In the genomic region with DNA sequence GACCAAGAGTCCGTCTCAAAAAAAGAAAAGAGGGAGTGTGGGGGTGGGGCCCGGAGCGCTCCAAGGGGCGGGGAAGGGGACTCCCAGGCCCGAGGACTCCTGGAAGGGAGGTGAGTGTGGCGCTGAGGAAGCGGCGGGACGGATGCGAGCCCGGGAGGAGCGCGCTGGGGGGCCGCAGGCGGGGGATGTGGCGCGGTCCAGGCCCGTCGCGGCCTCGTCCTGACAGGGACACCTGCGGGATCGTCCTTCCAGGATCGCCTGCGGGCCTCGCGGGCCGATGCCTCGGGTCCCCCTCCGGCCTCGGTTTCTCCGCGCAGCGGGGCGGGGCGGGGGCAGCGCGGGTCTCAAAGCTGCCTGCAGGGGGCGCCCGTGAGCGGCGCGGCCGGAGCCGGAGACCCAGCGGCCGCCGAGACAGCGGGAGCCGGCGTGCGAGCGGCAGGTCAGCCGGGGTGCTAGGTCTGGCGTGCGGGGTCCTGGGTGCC, we compare ENCODE assay signal across 8 cellular contexts. TPM values are rescaled to one million over a fixed set of nuclear protein-coding genes. Genes with fewer than 3 reads are reported as not detected.
A peak's percentile ranks its signal among the peaks of the same experiment; 100 is the strongest.
DNase-seq lines count a peak whose midpoint lies in the region; ATAC-seq and TF ChIP-seq lines count a peak whose summit lies in the region.

No MANE protein-coding gene starts in this region.

- TF ChIP-seq CTCF in Loucy (conservative IDR thresholded peaks at IDR 0.05; ENCODE audit: low read length): peak; percentile 62
- TF ChIP-seq CTCF in activated CD8-positive, alpha-beta T cell treated with anti-CD3 and anti-CD28 coated beads for 36 hours (IDR thresholded peaks at IDR 0.05): peak; percentile 93
- TF ChIP-seq CTCF in endothelial cell (IDR thresholded peaks at IDR 0.05; ENCODE audit: unreplicated experiment): peak; percentile 100
- TF ChIP-seq CTCF in stomach (IDR thresholded peaks at IDR 0.05): peak in 5 of 7 experiments; percentile 15 to 98 (median 94)

- peak overlapping the region; percentile 93 for H3K4me3 Mint-ChIP-seq in activated CD8-positive, alpha-beta T cell treated with anti-CD3 and anti-CD28 coated beads for 36 hours
- H3K4me3 Mint-ChIP-seq in endothelial cell (ENCODE audit: unreplicated experiment) (no peak overlapping the region), naive B cell (peak overlapping the region; percentile 47 to 88 (median 80))

- POLR2A ChIA-PET in activated CD8-positive, alpha-beta T cell treated with anti-CD3 and anti-CD28 coated beads for 36 hours (lab: Charles Lee): interaction anchor here (1.0 to 1.7 kb wide), 3 partner anchors 11 to 48 kb away, joined by 3 to 12 read pairs (median 5); no protein-coding TSS in a partner anchor

- no peak overlapping the region for H3K4me3 ChIP-seq in Loucy (ENCODE audit: low read length, poor library complexity, severe bottlenecking)
- peak overlapping the region; percentile 59 to 73 (median 60) for H3K4me3 ChIP-seq in stomach

- H3K27ac ChIP-seq in stomach: peak overlapping the region in 4 of 5 donors; percentile 32 to 77 (median 71)

- 1 to 8% (median 2%) methylated on average over 8 to 56 of the region's 56 CpGs for WGBS in stomach, 5 donors

- peaks cover 34% of the 10 kb centered on the region for H3K4me1 ChIP-seq in Loucy (ENCODE audit: insufficient read depth, low read length, poor library complexity, severe bottlenecking)
- peaks cover 25 to 55% (median 37%) of the 10 kb centered on the region in 4 donors for H3K4me1 ChIP-seq in stomach

- no peaks in the 10 kb centered on the region for H3K9me3 Mint-ChIP-seq in activated CD8-positive, alpha-beta T cell treated with anti-CD3 and anti-CD28 coated beads for 36 hours
- H3K9me3 Mint-ChIP-seq in endothelial cell (ENCODE audit: unreplicated experiment) (no peaks in the 10 kb centered on the region), naive B cell (no peaks in the 10 kb centered on the region)

- H3K27me3 ChIP-seq in Loucy (ENCODE audit: insufficient read depth, low read length, poor library complexity, severe bottlenecking) (no peaks in the 10 kb centered on the region), stomach (peaks cover 0 to 35% (median 12%) of the 10 kb centered on the region in 3 donors)

- H3K9me2 ChIP-seq in Loucy (replicated peaks; ENCODE audit: low read depth, low read length): no peaks in the 10 kb centered on the region

- peak overlapping the region; percentile 52 for H3K27ac Mint-ChIP-seq in activated CD8-positive, alpha-beta T cell treated with anti-CD3 and anti-CD28 coated beads for 36 hours
- H3K27ac Mint-ChIP-seq in endothelial cell (ENCODE audit: unreplicated experiment) (no peak overlapping the region), naive B cell (peak overlapping the region in 5 of 6 donors; percentile 39 to 91 (median 87))

- no peak overlapping the region for H2AFZ ChIP-seq in Loucy (ENCODE audit: low read length)

- H3K9me3 ChIP-seq in Loucy (ENCODE audit: insufficient read depth, low read depth, low read length) (no peaks in the 10 kb centered on the region), stomach (no peaks in the 10 kb centered on the region)

- no peak overlapping the region for H3K4me2 ChIP-seq in Loucy (ENCODE audit: low read depth, low read length, poor library complexity, severe bottlenecking)

- CTCF ChIA-PET in activated CD8-positive, alpha-beta T cell treated with anti-CD3 and anti-CD28 coated beads for 36 hours (lab: Charles Lee): interaction anchor here (0.6 to 4.1 kb wide), 19 partner anchors 10 to 104 kb away, joined by 3 to 51 read pairs (median 7); no protein-coding TSS in a partner anchor

- peaks cover 3% of the 10 kb centered on the region for H3K27me3 Mint-ChIP-seq in activated CD8-positive, alpha-beta T cell treated with anti-CD3 and anti-CD28 coated beads for 36 hours
- peaks cover 20% of the 10 kb centered on the region for H3K27me3 Mint-ChIP-seq in endothelial cell (ENCODE audit: unreplicated experiment)
- H3K27me3 Mint-ChIP-seq in naive B cell: peaks cover 0 to 4% (median 0%) of the 10 kb centered on the region in 3 donors

- no peak for TF ChIP-seq POLR2A in stomach (IDR thresholded peaks at IDR 0.05)

- DNase-seq in ELF-1 (ENCODE audit: low read depth, low spot score): peak; percentile 51
- DNase-seq in activated CD8-positive, alpha-beta T cell treated with anti-CD3 and anti-CD28 coated beads for 36 hours: peak; percentile 66
- DNase-seq in endothelial cell (ENCODE audit: low spot score): peak; percentile 79
- DNase-seq in naive B cell: peak; percentile 63
- peak; percentile 73 for DNase-seq in stomach

- H3K4me1 Mint-ChIP-seq in activated CD8-positive, alpha-beta T cell treated with anti-CD3 and anti-CD28 coated beads for 36 hours (ENCODE audit: low read depth): peaks cover 26% of the 10 kb centered on the region
- H3K4me1 Mint-ChIP-seq in endothelial cell (ENCODE audit: unreplicated experiment): peaks cover 34% of the 10 kb centered on the region
- peaks cover 42 to 46% (median 42%) of the 10 kb centered on the region in 3 donors for H3K4me1 Mint-ChIP-seq in naive B cell

- no peak for TF ChIP-seq EP300 in stomach (IDR thresholded peaks at IDR 0.05)

- no peak overlapping the region for H3K9ac ChIP-seq in Loucy (ENCODE audit: low read depth, low read length, poor library complexity, severe bottlenecking)

- H3F3A ChIP-seq in Loucy (ENCODE audit: low read depth): no peaks in the 10 kb centered on the region

- peak; percentile 17 for ATAC-seq in activated CD8-positive, alpha-beta T cell treated with anti-CD3 and anti-CD28 coated beads for 36 hours
- ATAC-seq in naive B cell (ENCODE audit: low read depth in 2 of 2) (peak; percentile 7 to 15), GM19328 (IDR thresholded peaks at IDR 0.05; ENCODE audit: unreplicated experiment) (no peak), HG03520 (IDR thresholded peaks at IDR 0.05; ENCODE audit: unreplicated experiment) (no peak)

- peaks cover 5% of the 10 kb centered on the region; the same call in 1 of the 2 replicates for H3K79me2 ChIP-seq in Loucy (ENCODE audit: insufficient read depth, low read length)

- H4K20me1 ChIP-seq in Loucy (ENCODE audit: insufficient read depth, low read length, poor library complexity, severe bottlenecking): no peaks in the 10 kb centered on the region

- H3K36me3 Mint-ChIP-seq in activated CD8-positive, alpha-beta T cell treated with anti-CD3 and anti-CD28 coated beads for 36 hours (ENCODE audit: low read depth): peaks cover 9% of the 10 kb centered on the region
- H3K36me3 Mint-ChIP-seq in endothelial cell (ENCODE audit: low read depth, unreplicated experiment) (peaks cover 5% of the 10 kb centered on the region), naive B cell (no peaks in the 10 kb centered on the region)

- H3K36me3 ChIP-seq in Loucy (ENCODE audit: insufficient read depth, low read length) (no peaks in the 10 kb centered on the region), stomach (peaks cover 0 to under 1% (median 0%) of the 10 kb centered on the region in 4 donors)

- intact Hi-C loops in activated CD8-positive, alpha-beta T cell treated with anti-CD3 and anti-CD28 coated beads for 36 hours (cut with micrococcal nuclease): loop anchor here (5.0 kb wide), 1 partner anchor 99 kb away; no protein-coding TSS in a partner anchor
- intact Hi-C loops in stomach (cut with DNase I; ENCODE audit: low total_unique reads): loop anchor here (5.0 kb wide), 1 partner anchor 79 kb away; no protein-coding TSS in a partner anchor

RNA-seq across cellular contexts. Expression of a gene that starts 3.8 kb away (rescaled TPM):
- total RNA-seq in activated CD8-positive, alpha-beta T cell treated with anti-CD3 and anti-CD28 coated beads for 36 hours: 10 to 100 TPM; 41.4 to 42.9 TPM
- total RNA-seq in endothelial cell (ENCODE audit: unreplicated experiment) (18.5 TPM), stomach (1 to 10 TPM in 3 of 5 donors, under 1 TPM in 1, not detected in 1; 0.58 to 7.1 (median 3.1) TPM)
- polyA plus RNA-seq in naive B cell (ENCODE audit: low read depth in 6 of 6) (10 to 100 TPM; 43.9 to 79.9 (median 52.5) TPM), stomach (1 to 10 TPM; 1.4 to 2.9 (median 1.6) TPM)

Comparison
In these comparisons a context has a peak if more than half of its experiments do, and no peak if none do; other contexts are left out.
1. ATAC-seq: peak in activated CD8-positive, alpha-beta T cell treated with anti-CD3 and anti-CD28 coated beads for 36 hours (single experiment) and naive B cell (2 of 2); none in GM19328 (single experiment) and HG03520 (single experiment).
2. Peak in every context shown above with its lines, with median percentiles within 50 percentile points of each other: DNase-seq and CTCF ChIP-seq.